Comparison of ENCODE assay signal across 8 cellular contexts in the genomic region with DNA sequence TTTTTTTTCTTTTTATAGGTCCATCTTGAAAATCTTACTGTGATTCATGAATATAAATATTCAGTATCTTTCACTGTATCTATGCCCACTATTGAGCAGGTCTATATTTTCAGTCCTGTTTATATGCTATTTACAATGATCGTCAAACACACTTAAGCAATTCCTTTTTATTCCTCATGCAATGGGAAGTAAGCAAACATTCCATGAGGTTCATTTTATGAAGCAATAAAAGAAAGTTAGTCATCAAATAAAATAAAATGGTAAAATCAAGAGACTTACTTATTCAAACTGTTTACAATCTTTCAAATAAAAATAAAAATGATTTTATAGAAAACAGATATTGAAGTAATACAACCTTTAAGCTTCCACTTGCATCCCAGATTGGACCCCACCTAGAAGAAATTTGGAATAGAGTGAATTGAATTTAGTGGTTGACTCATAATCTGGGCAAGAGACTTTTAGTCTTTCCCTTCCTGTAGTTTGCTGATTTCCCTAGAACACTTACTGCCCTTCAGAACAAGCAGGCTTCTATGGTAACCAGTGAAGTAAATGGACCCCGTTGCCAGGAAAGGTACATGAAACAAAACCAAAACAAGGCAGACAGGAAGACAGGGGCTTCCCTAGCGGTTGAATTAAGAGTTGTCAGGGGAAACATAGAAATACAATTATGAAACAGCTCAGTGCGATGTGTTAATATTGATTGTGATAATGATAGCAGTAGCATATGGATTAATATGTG.
DNase-seq lines count a peak whose midpoint lies in the region; ATAC-seq, FAIRE-seq and TF ChIP-seq lines count a peak whose summit lies in the region.

No MANE protein-coding gene starts in this region.

- H3K9me3 ChIP-seq in mucosa of rectum (ENCODE audit: control insufficient read depth in 2 of 2, low read length in 2 of 2): no peaks in the 10 kb centered on the region

- no peaks in the 10 kb centered on the region for H3K27me3 ChIP-seq in mucosa of rectum (ENCODE audit: control insufficient read depth in 2 of 2, insufficient read depth in 2 of 2, low read length in 2 of 2)

- H3K9ac ChIP-seq in mucosa of rectum (ENCODE audit: low read depth in 1 of 2, low read length in 2 of 2): no peak overlapping the region

- peak overlapping the region; percentile 74 to 81 for H3K27ac ChIP-seq in mucosa of rectum (ENCODE audit: low read depth in 2 of 2, low read length in 2 of 2)

- no peak for FAIRE-seq in RCC 7860 (lab: Jason Lieb, UNC)

- ATAC-seq in GM18867 (IDR thresholded peaks at IDR 0.05; ENCODE audit: unreplicated experiment) (peak; percentile 95), HG03039 (IDR thresholded peaks at IDR 0.05; ENCODE audit: unreplicated experiment) (peak; percentile 90)

- H3K4me1 ChIP-seq in mucosa of rectum (ENCODE audit: control insufficient read depth in 2 of 2, insufficient read depth in 2 of 2, low read length in 2 of 2): peaks cover 36 to 56% of the 10 kb centered on the region in 2 donors

- H3K36me3 ChIP-seq in mucosa of rectum (ENCODE audit: control insufficient read depth in 2 of 2, insufficient read depth in 2 of 2, low read length in 2 of 2): no peaks in the 10 kb centered on the region

- peak overlapping the region in 1 of 2 donors; percentile 21 for H3K4me3 ChIP-seq in mucosa of rectum (ENCODE audit: low read length in 2 of 2)

- peak; percentile 54 for DNase-seq in AG09319 (ENCODE audit: extremely low read depth, low read depth)
- peak; percentile 75 for DNase-seq in RCC 7860 (ENCODE audit: low spot score)
- peak; percentile 92 for DNase-seq in central memory CD4-positive, alpha-beta T cell
- DNase-seq in cerebellar nuclear complex (lab: John Stamatoyannopoulos, UW): no peak
- no peak for DNase-seq in NOMO-1 treated with dmso at 0.1 percent for 144 hours (lab: John Stamatoyannopoulos, UW; ENCODE audit: unreplicated experiment)

- no peak; the same call in 1 of the 2 replicates for TF ChIP-seq CTCF in AG09319 (IDR thresholded peaks at IDR 0.05; ENCODE audit: low read depth, low read length)

Comparison
In these comparisons a context has a peak if more than half of its experiments do, and no peak if none do; other contexts are left out.
1. DNase-seq: peak in AG09319 (single experiment), RCC 7860 (single experiment) and central memory CD4-positive, alpha-beta T cell (single experiment); none in cerebellar nuclear complex (0 of 2) and NOMO-1 treated with dmso at 0.1 percent for 144 hours (single experiment).